Comparison of ENCODE assay signal across 8 cellular contexts in genomic region chr16:16593145-16593842, GRCh38.
A peak's percentile ranks its signal among the peaks of the same experiment; 100 is the strongest.
DNase-seq lines count a peak whose midpoint lies in the region; ATAC-seq, FAIRE-seq and TF ChIP-seq lines count a peak whose summit lies in the region.
"Not testable (repeated sequence)": the region's sequence is repeated elsewhere in the genome, so short reads cannot be mapped to it uniquely, and the experiment has no call there.

No MANE protein-coding gene starts in this region.

- intact Hi-C loops in GM12878 (cut with micrococcal nuclease; ENCODE audit: unreplicated experiment), result loop anchor here (10.0 kb wide), 1 partner anchor 272 kb away; no protein-coding TSS in a partner anchor
- intact Hi-C loops in right cardiac atrium (cut with DNase I); prostate gland (cut with DNase I); transverse colon (cut with DNase I; ENCODE audit: low total_unique reads): not testable (repeated sequence)

- not testable (repeated sequence) for H3K4me2 ChIP-seq in GM12878 (ENCODE audit: control insufficient read depth, insufficient read depth)

- H3K4me3 ChIP-seq in GM12878; right cardiac atrium (ENCODE audit: low read length); prostate gland; transverse colon: not testable (repeated sequence)

- not testable (repeated sequence) for H3K79me2 ChIP-seq in GM12878 (ENCODE audit: control insufficient read depth, insufficient read depth, low read length)

- not testable (repeated sequence) for H3K27ac ChIP-seq in GM12878 (ENCODE audit: control insufficient read depth, insufficient read depth); right cardiac atrium (ENCODE audit: low read length); prostate gland; transverse colon

- not testable (repeated sequence) for BruUV-seq in GM12878 (replicated peaks; lab: Mats Ljungman, UMichigan)

- WGBS in GM12878 (ENCODE audit: insufficient coverage, insufficient replicate concordance, low lambda C conversion rate, missing lambda C conversion rate), result 0% methylated on average over 11 of the region's 20 CpGs
- 11% methylated on average over 18 of the region's 20 CpGs for WGBS in right cardiac atrium
- 12% methylated on average over 18 of the region's 20 CpGs for WGBS in prostate gland
- 13 to 17% methylated on average over 4 to 13 of the region's 20 CpGs for WGBS in transverse colon (ENCODE audit: low coverage in 1 of 2), 2 donors

- in situ Hi-C loops in GM12878 (cut with MboI), result loop anchor here (25.0 kb wide), 1 partner anchor 219 kb away; no protein-coding TSS in a partner anchor
- in situ Hi-C loops in transverse colon (cut with MboI; ENCODE audit: low pct_ligation_motif_present in 1 of 4, low pct_unique_long_range_greater_than_20kb in 1 of 4, low sequenced_read_pairs in 3 of 4), result not testable (repeated sequence)

- TF ChIP-seq EP300 in GM12878 (IDR thresholded peaks at IDR 0.05; ENCODE audit: borderline replicate concordance in 1 of 2, control insufficient read depth in 1 of 2, low read depth in 2 of 2, low read length in 2 of 2); transverse colon (IDR thresholded peaks at IDR 0.05; ENCODE audit: low read depth): not testable (repeated sequence)

- CTCF ChIA-PET in GM12878 (lab: Yijun Ruan, JAX), result not testable (repeated sequence)

- POLR2A ChIA-PET in GM12878 (lab: Charles Lee), result not testable (repeated sequence)

- not testable (repeated sequence) for H4K20me1 ChIP-seq in GM12878 (ENCODE audit: control insufficient read depth, insufficient read depth)

- peak; percentile 32 to 46 (median 41); a peak in 5 of 6 replicates for TF ChIP-seq CTCF in GM12878 (IDR thresholded peaks at IDR 0.05 in 2 of 3, conservative IDR thresholded peaks at IDR 0.05 in 1 of 3; ENCODE audit: control insufficient read depth in 2 of 3, extremely low read depth in 1 of 3, insufficient read depth in 1 of 3, low read depth in 3 of 3, low read length in 3 of 3)
- TF ChIP-seq CTCF in prostate gland (IDR thresholded peaks at IDR 0.05), result peak; percentile 18 to 59 (median 52)
- peak; percentile 50 to 65 (median 62) for TF ChIP-seq CTCF in transverse colon (IDR thresholded peaks at IDR 0.05)

- peak overlapping the region; percentile 2; the same call in 1 of the 2 replicates for H3K9ac ChIP-seq in ES-I3 (ENCODE audit: low read depth, low read length)
- H3K9ac ChIP-seq in GM12878 (ENCODE audit: control insufficient read depth, insufficient read depth, low read length), result not testable (repeated sequence)

- not testable (repeated sequence) for TF ChIP-seq POLR2A in GM12878 (IDR thresholded peaks at IDR 0.05; ENCODE audit: low read depth, low read length); prostate gland (IDR thresholded peaks at IDR 0.05); transverse colon (IDR thresholded peaks at IDR 0.05)

- SMC1A ChIA-PET in GM12878 (lab: Charles Lee; ENCODE audit: uncharacterized antibody, unreplicated experiment), result not testable (repeated sequence)

- FAIRE-seq in GM12878 (lab: Jason Lieb, UNC), result peak; percentile 90

- ATAC-seq in HG02885 (IDR thresholded peaks at IDR 0.05; ENCODE audit: poor library complexity, unreplicated experiment), result peak; percentile 72
- peak; percentile 71 for ATAC-seq in GM12878
- ATAC-seq in right cardiac atrium, result peak; percentile 85 to 88

- H3K36me3 ChIP-seq in ES-I3 (ENCODE audit: insufficient read depth, low read length); GM12878 (ENCODE audit: control insufficient read depth in 2 of 2, insufficient read depth in 2 of 2, low read length in 1 of 2); prostate gland; transverse colon: not testable (repeated sequence)

- peak; percentile 51 for TF ChIP-seq RAD21 in GM12878 (IDR thresholded peaks at IDR 0.05; ENCODE audit: insufficient read depth, low read depth, low read length)

- not testable (repeated sequence) for H3K27me3 ChIP-seq in GM12878 (replicated peaks in 1 of 2; ENCODE audit: control insufficient read depth in 2 of 2, insufficient read depth in 2 of 2, low read length in 1 of 2); right cardiac atrium (ENCODE audit: control insufficient read depth, insufficient read depth); prostate gland (replicated peaks; ENCODE audit: insufficient read depth); transverse colon

- H3K9me3 ChIP-seq in ES-I3 (ENCODE audit: control insufficient read depth, insufficient read depth, low read length); GM12878 (replicated peaks; ENCODE audit: control insufficient read depth, insufficient read depth, low read length); right cardiac atrium (ENCODE audit: control insufficient read depth, low read length); prostate gland; transverse colon: not testable (repeated sequence)

- not testable (repeated sequence) for H2AFZ ChIP-seq in GM12878 (ENCODE audit: control insufficient read depth, low read depth, low read length)

- RAD21 ChIA-PET in GM12878 (lab: Charles Lee; ENCODE audit: unreplicated experiment), result not testable (repeated sequence)

- DNase-seq in NCI-H774 (lab: John Stamatoyannopoulos, UW), result peak; percentile 14
- DNase-seq in activated CD4-positive, alpha-beta T cell treated with anti-CD3 and anti-CD28 coated beads for 4 hours, result peak; percentile 14 to 38
- not testable (repeated sequence) for DNase-seq in GM12878 (ENCODE audit: low read depth, low spot score)
- DNase-seq in right cardiac atrium, result peak in 2 of 3 donors; percentile 18 to 45
- DNase-seq in prostate gland (ENCODE audit: low spot score), result peak; percentile 9
- DNase-seq in transverse colon, result peak; percentile 44

- H3K4me1 ChIP-seq in ES-I3 (ENCODE audit: insufficient read depth, low read length); GM12878 (ENCODE audit: control insufficient read depth, insufficient read depth, low read length); right cardiac atrium (ENCODE audit: control insufficient read depth, insufficient read depth, low read length); prostate gland (replicated peaks); transverse colon: not testable (repeated sequence)

TF ChIP-seq in GM12878, 131 proteins besides CTCF, POLR2A, EP300 and RAD21:
- TF ChIP-seq NBN (IDR thresholded peaks at IDR 0.05), result 0 out of 2 replicates have a peak, but pooled peaks have one; percentile 16
- 0 out of 2 replicates have a peak, but pooled peaks have one; percentile 29 for TF ChIP-seq NR2C1 (IDR thresholded peaks at IDR 0.05)
- TF ChIP-seq SMC3 (IDR thresholded peaks at IDR 0.05; ENCODE audit: borderline replicate concordance, low read length), result peak; percentile 24; the same call in 1 of the 2 replicates
